In the genomic region with DNA sequence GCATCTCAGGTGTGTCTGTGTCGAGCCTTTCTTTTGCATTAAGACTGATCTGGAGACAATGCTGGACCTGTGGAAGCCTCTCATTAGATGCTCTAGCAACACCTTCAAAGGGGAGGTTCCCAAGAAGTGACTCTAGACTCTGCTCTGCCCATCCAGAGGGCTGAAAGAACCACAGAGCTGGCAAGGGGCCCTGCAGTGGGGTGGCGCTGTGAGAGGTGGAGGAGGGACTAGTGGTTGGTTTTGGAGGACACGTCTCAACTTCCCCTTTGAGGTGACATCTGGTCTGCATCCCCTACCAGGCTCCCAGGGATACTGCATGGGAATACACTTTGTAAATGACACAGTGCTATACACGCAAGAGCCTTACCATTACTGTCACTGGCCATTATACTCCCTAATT, we compare ENCODE assay signal across 23 cellular contexts. TPM values are rescaled to one million over a fixed set of nuclear protein-coding genes. Genes with fewer than 3 reads are reported as not detected.
"Had no signal": no experiment of that assay in that cellular context is flagged by ENCODE, and none has a peak within 500 bp of the region (broad histone marks: within the 10 kb centered on the region; RNA-seq: fewer than 3 reads in every experiment).

No MANE protein-coding gene starts in this region.

- H3K9me3 ChIP-seq: colonic mucosa, heart left ventricle, left ventricle myocardium inferior, psoas muscle, testis, tibial nerve had no signal

- H3K4me3 Mint-ChIP-seq: naive B cell; nephron; stimulated activated naive B cell treated with anti-CD40 and anti-IgM and Interleukin-4, amounts not matched to agents 10 μg/mL and 1 μg/mL and 100 μg/mL, for 72 hours; stimulated activated naive CD8-positive, alpha-beta T cell treated with anti-CD3 and anti-CD28 coated beads, Interleukin-15, amount 100 ng/mL, for 72 hours had no signal

- H3K4me3 ChIP-seq: colonic mucosa, heart left ventricle, left ventricle myocardium inferior, lung, psoas muscle, skin epidermis, testis, tibial nerve had no signal

- ATAC-seq: heart left ventricle; psoas muscle; sciatic nerve; stimulated activated naive CD8-positive, alpha-beta T cell treated with anti-CD3 and anti-CD28 coated beads, Interleukin-15, amount 100 ng/mL, for 72 hours had no signal

- H3K9me3 Mint-ChIP-seq: stimulated activated naive B cell treated with anti-CD40 and anti-IgM and Interleukin-4, amounts not matched to agents 10 μg/mL and 1 μg/mL and 100 μg/mL, for 72 hours; stimulated activated naive CD8-positive, alpha-beta T cell treated with anti-CD3 and anti-CD28 coated beads, Interleukin-15, amount 100 ng/mL, for 72 hours had no signal

- H3K27ac ChIP-seq: colonic mucosa, heart left ventricle, left ventricle myocardium inferior, psoas muscle, skin epidermis, testis, tibial nerve had no signal

- H3K4me1 Mint-ChIP-seq: naive B cell; stimulated activated naive B cell treated with anti-CD40 and anti-IgM and Interleukin-4, amounts not matched to agents 10 μg/mL and 1 μg/mL and 100 μg/mL, for 72 hours; stimulated activated naive CD8-positive, alpha-beta T cell treated with anti-CD3 and anti-CD28 coated beads, Interleukin-15, amount 100 ng/mL, for 72 hours had no signal

- H3K27ac Mint-ChIP-seq: naive B cell; nephron; stimulated activated naive B cell treated with anti-CD40 and anti-IgM and Interleukin-4, amounts not matched to agents 10 μg/mL and 1 μg/mL and 100 μg/mL, for 72 hours; stimulated activated naive CD8-positive, alpha-beta T cell treated with anti-CD3 and anti-CD28 coated beads, Interleukin-15, amount 100 ng/mL, for 72 hours had no signal

- H3K36me3 ChIP-seq: colonic mucosa, heart left ventricle, left ventricle myocardium inferior, tibial nerve had no signal

- H3K4me1 ChIP-seq: colonic mucosa, psoas muscle, testis, tibial nerve had no signal

- H3K27me3 ChIP-seq: colonic mucosa, testis had no signal

- DNase-seq: colonic mucosa; effector CD8-positive, alpha-beta T cell; foreskin melanocyte; heart left ventricle; islet precursor cell; left ventricle myocardium inferior; mesenchymal stem cell; naive B cell; occipital lobe; psoas muscle; retina; stimulated activated CD4-positive, alpha-beta T cell treated with anti-CD3 and anti-CD28 coated beads, Interleukin-2, amount 100 ng/mL, for 24 hours; stimulated activated CD4-positive, alpha-beta T cell treated with anti-CD3 and anti-CD28 coated beads, Interleukin-4, amount 100 ng/mL, for 4 hours; stimulated activated naive B cell treated with anti-CD40 and anti-IgM and Interleukin-4, amounts not matched to agents 10 μg/mL and 1 μg/mL and 100 μg/mL, for 72 hours; stimulated activated naive CD8-positive, alpha-beta T cell treated with anti-CD3 and anti-CD28 coated beads, Interleukin-15, amount 100 ng/mL, for 72 hours; testis had no signal

- H3K36me3 Mint-ChIP-seq: naive B cell; stimulated activated naive B cell treated with anti-CD40 and anti-IgM and Interleukin-4, amounts not matched to agents 10 μg/mL and 1 μg/mL and 100 μg/mL, for 72 hours had no signal

RNA-seq across cellular contexts. Expression of a gene that starts 34.2 kb away (rescaled TPM):
- total RNA-seq: sciatic nerve, subcutaneous adipose tissue, ureter had no signal
